In the genomic region with DNA sequence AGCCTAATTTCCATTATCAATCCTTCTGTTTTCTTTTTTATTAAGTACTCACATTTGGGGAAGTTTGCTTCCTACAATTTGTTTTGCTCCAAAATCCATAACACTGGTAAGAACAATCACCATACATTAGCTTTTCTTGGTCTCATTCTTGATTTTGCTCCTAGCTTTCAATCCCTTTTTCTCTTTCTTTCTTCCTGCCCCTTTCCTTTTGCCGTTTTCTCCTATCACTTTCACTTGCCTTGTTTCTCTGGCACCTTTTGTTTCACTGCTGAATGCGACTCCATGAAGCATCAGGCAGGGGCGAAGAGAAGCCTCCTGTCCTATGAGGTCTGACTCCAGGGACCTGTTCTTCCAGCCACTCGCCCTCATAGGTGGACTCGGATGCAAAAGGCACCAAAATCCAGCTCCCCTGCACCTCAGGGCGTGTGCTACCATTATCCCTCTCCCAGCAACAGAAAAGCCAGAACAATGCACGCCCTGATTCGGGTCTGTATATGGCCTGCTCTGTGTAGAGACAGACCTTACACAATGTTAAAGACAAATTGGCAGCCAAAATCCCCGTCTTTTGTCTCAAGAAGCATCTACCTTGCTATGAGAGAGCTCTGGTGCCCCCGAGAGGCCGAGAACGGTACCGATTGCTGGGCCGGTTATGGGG, we compare ENCODE assay signal across 8 cellular contexts.
DNase-seq lines count a peak whose midpoint lies in the region; ATAC-seq lines count a peak whose summit lies in the region.

No MANE protein-coding gene starts in this region.

- no peak overlapping the region for H3K27ac ChIP-seq in CD4-positive, alpha-beta memory T cell (ENCODE audit: low read depth, low read length)

- no peak overlapping the region for H3K4me3 ChIP-seq in skeletal muscle cell (ENCODE audit: low read depth, low read length)
- no peak overlapping the region for H3K4me3 ChIP-seq in CD4-positive, alpha-beta memory T cell (ENCODE audit: low read length in 2 of 2)

- peaks cover 0 to 7% of the 10 kb centered on the region in 2 donors for H3K27me3 Mint-ChIP-seq in CD4-positive, alpha-beta memory T cell

- no peaks in the 10 kb centered on the region for H3K36me3 Mint-ChIP-seq in CD4-positive, alpha-beta memory T cell

- no peaks in the 10 kb centered on the region for H3K27me3 ChIP-seq in CD4-positive, alpha-beta memory T cell (ENCODE audit: insufficient read depth, low read length)

- H3K36me3 ChIP-seq in CD4-positive, alpha-beta memory T cell (ENCODE audit: insufficient read depth, low read length) = no peaks in the 10 kb centered on the region

- no peak overlapping the region for H3K27ac Mint-ChIP-seq in CD4-positive, alpha-beta memory T cell

- no peak overlapping the region for H3K4me3 Mint-ChIP-seq in CD4-positive, alpha-beta memory T cell

- DNase-seq in Caki2 (ENCODE audit: low read depth) = peak; percentile 46
- DNase-seq in HK-2 (ENCODE audit: unreplicated experiment) = peak; percentile 71
- peak; percentile 15 for DNase-seq in NCI-H524 treated with DMSO at 0.1 percent for 48 hours (lab: John Stamatoyannopoulos, UW)
- DNase-seq in amniotic stem cell (lab: John Stamatoyannopoulos, UW) = peak; percentile 11
- DNase-seq in hepatic stellate cell (ENCODE audit: low spot score) = peak; percentile 50
- DNase-seq in skeletal muscle cell (ENCODE audit: low read depth) = peak; percentile 40
- DNase-seq in CD4-positive, alpha-beta memory T cell = no peak

- POLR2A ChIA-PET in CD4-positive, alpha-beta memory T cell (lab: Charles Lee; ENCODE audit: partially characterized antibody) = no interaction called here

- peak; percentile 66 for ATAC-seq in GM19025 (IDR thresholded peaks at IDR 0.05; ENCODE audit: low read depth, unreplicated experiment)

- H3K4me1 Mint-ChIP-seq in CD4-positive, alpha-beta memory T cell = no peaks in the 10 kb centered on the region

- no peaks in the 10 kb centered on the region for H3K4me1 ChIP-seq in CD4-positive, alpha-beta memory T cell (ENCODE audit: insufficient read depth, low read length)

- CTCF ChIA-PET in CD4-positive, alpha-beta memory T cell (lab: Charles Lee; ENCODE audit: partially characterized antibody) = no interaction called here

- intact Hi-C loops in CD4-positive, alpha-beta memory T cell (cut with micrococcal nuclease) = no loop called here

- no peaks in the 10 kb centered on the region for H3K9me3 ChIP-seq in CD4-positive, alpha-beta memory T cell (ENCODE audit: control insufficient read depth in 1 of 2, low read length in 2 of 2)

- in situ Hi-C loops in Caki2 (cut with HindIII; ENCODE audit: low pct_unique_long_range_greater_than_20kb, low sequenced_read_pairs) = no loop called here

- peaks cover 0 to 8% (median 3%) of the 10 kb centered on the region in 8 donors for H3K9me3 Mint-ChIP-seq in CD4-positive, alpha-beta memory T cell

Comparison
In these comparisons a context has a peak if more than half of its experiments do, and no peak if none do; other contexts are left out.
1. DNase-seq: peak in Caki2 (single experiment), HK-2 (single experiment), NCI-H524 treated with DMSO at 0.1 percent for 48 hours (single experiment), amniotic stem cell (single experiment), hepatic stellate cell (single experiment) and skeletal muscle cell (single experiment); none in CD4-positive, alpha-beta memory T cell (0 of 5).